Comparison of ENCODE assay signal across 15 cellular contexts in genomic region chr2:105691942-105692341, GRCh38. TPM values are rescaled to one million over a fixed set of nuclear protein-coding genes. Genes with fewer than 3 reads are reported as not detected.
A peak's percentile ranks its signal among the peaks of the same experiment; 100 is the strongest.
DNase-seq lines count a peak whose midpoint lies in the region; ATAC-seq, FAIRE-seq and TF ChIP-seq lines count a peak whose summit lies in the region.
"Had no signal": no experiment of that assay in that cellular context is flagged by ENCODE, and none has a peak within 500 bp of the region (broad histone marks: within the 10 kb centered on the region; RNA-seq: fewer than 3 reads in every experiment).

No MANE protein-coding gene starts in this region.

- H3K9me1 ChIP-seq in K562 (ENCODE audit: control insufficient read depth, insufficient read depth, low read length), result no peaks in the 10 kb centered on the region

- peaks cover 6 to 9% of the 10 kb centered on the region in 2 experiments; a peak in 2 of 5 replicates for H3K27me3 ChIP-seq in K562 (ENCODE audit: control insufficient read depth in 2 of 2, insufficient read depth in 2 of 2, low read length in 2 of 2)
- H3K27me3 ChIP-seq: adrenal gland had no signal

- no peak for TF ChIP-seq RAD21 in K562 (CRISPR knock-in tag; conservative IDR thresholded peaks at IDR 0.05 in 1 of 2, IDR thresholded peaks at IDR 0.05 in 1 of 2)

- H3K4me3 Mint-ChIP-seq in osteocyte (ENCODE audit: unreplicated experiment), result no peak overlapping the region
- H3K4me3 Mint-ChIP-seq: activated CD4-positive, alpha-beta T cell treated with anti-CD3 and anti-CD28 coated beads, Interleukin-2, amount 10 ng/mL, durations not matched to agents 24 days and 14 days; activated T-cell treated with anti-CD3 and anti-CD28 coated beads, Interleukin-2, amount 50 U/mL, for 72 hours; CD14-positive monocyte; T-helper 17 cell had no signal

- no peaks in the 10 kb centered on the region for H3K4me1 ChIP-seq in K562 (replicated peaks in 1 of 2; ENCODE audit: control insufficient read depth in 2 of 2, insufficient read depth in 2 of 2, low read length in 2 of 2)

- TF ChIP-seq EP300 in K562 (IDR thresholded peaks at IDR 0.05; ENCODE audit: low read length), result no peak

- WGBS in K562 (ENCODE audit: insufficient coverage, low coverage, missing lambda C conversion rate), result 51% methylated on average over 5 of the region's 5 CpGs

- intact Hi-C loops in K562 (cut with micrococcal nuclease), result no loop called here

- H3K27ac ChIP-seq in K562 (ENCODE audit: extremely low read depth, low read depth, low read length), result no peak overlapping the region
- H3K27ac ChIP-seq: adrenal gland had no signal

- H3K9ac ChIP-seq in K562 (ENCODE audit: insufficient read depth in 1 of 2, low read depth in 2 of 2, low read length in 2 of 2), result no peak overlapping the region

- no peaks in the 10 kb centered on the region for H3K36me3 Mint-ChIP-seq in osteocyte (ENCODE audit: unreplicated experiment)
- H3K36me3 Mint-ChIP-seq: CD14-positive monocyte had no signal

- no peaks in the 10 kb centered on the region for H3K79me2 ChIP-seq in K562 (ENCODE audit: control insufficient read depth, insufficient read depth, low read length)

- no peak for DNase-seq in K562 (ENCODE audit: extremely low read depth in 1 of 4, low spot score in 3 of 4)
- DNase-seq in stimulated activated CD4-positive, alpha-beta T cell treated with anti-CD3 and anti-CD28 coated beads, Interleukin-2, amount 100 ng/mL, for 24 hours, result no peak
- DNase-seq in osteocyte (ENCODE audit: extremely low spot score, unreplicated experiment), result no peak
- no peak for DNase-seq in stimulated activated CD4-positive, alpha-beta T cell treated with anti-CD3 and anti-CD28 coated beads, Interleukin-4, amount 100 ng/mL, for 1 hour
- DNase-seq: activated CD4-positive, alpha-beta T cell treated with anti-CD3 and anti-CD28 coated beads, Interleukin-2, amount 10 ng/mL, durations not matched to agents 24 days and 14 days; activated T-cell treated with anti-CD3 and anti-CD28 coated beads, Interleukin-2, amount 50 U/mL, for 72 hours; left cardiac atrium; NCI-H2029 treated with DMSO at 0.1 percent for 48 hours; stimulated activated CD4-positive, alpha-beta T cell treated with anti-CD3 and anti-CD28 coated beads, Interleukin-4, amount 100 ng/mL, for 24 hours; T-helper 17 cell had no signal

- no peaks in the 10 kb centered on the region for H3K36me3 ChIP-seq in K562 (ENCODE audit: control insufficient read depth, insufficient read depth, low read length)
- H3K36me3 ChIP-seq: adrenal gland had no signal

- H3K4me2 ChIP-seq in K562 (ENCODE audit: insufficient read depth, low read length), result no peak overlapping the region

- CTCF ChIA-PET in K562 (lab: Yijun Ruan, JAX; ENCODE audit: low intra/inter-chr PET ratio), result no interaction called here

- TF ChIP-seq POLR2A in K562 (conservative IDR thresholded peaks at IDR 0.05), result no peak

- H4K20me1 ChIP-seq in K562 (replicated peaks; ENCODE audit: control insufficient read depth, insufficient read depth, low read length), result no peaks in the 10 kb centered on the region

- no peaks in the 10 kb centered on the region for H3K9me3 ChIP-seq in K562 (replicated peaks; ENCODE audit: control insufficient read depth, insufficient read depth, low read depth, low read length)
- H3K9me3 ChIP-seq: adrenal gland had no signal

- no TSS peak for BruUV-seq in K562 (replicated peaks; lab: Mats Ljungman, UMichigan)

- peaks cover 18% of the 10 kb centered on the region for H3K27me3 Mint-ChIP-seq in osteocyte (ENCODE audit: unreplicated experiment)

- H3K27ac Mint-ChIP-seq in osteocyte (ENCODE audit: unreplicated experiment), result no peak overlapping the region
- H3K27ac Mint-ChIP-seq: activated CD4-positive, alpha-beta T cell treated with anti-CD3 and anti-CD28 coated beads, Interleukin-2, amount 10 ng/mL, durations not matched to agents 24 days and 14 days; activated T-cell treated with anti-CD3 and anti-CD28 coated beads, Interleukin-2, amount 50 U/mL, for 72 hours; CD14-positive monocyte; T-helper 17 cell had no signal

- ATAC-seq in GM19351 (IDR thresholded peaks at IDR 0.05; ENCODE audit: unreplicated experiment) (peak; percentile 84), HG02852 (IDR thresholded peaks at IDR 0.05; ENCODE audit: unreplicated experiment) (peak; percentile 90), K562 (no peak), HG03439 (IDR thresholded peaks at IDR 0.05; ENCODE audit: unreplicated experiment) (no peak)
- ATAC-seq: activated T-cell treated with anti-CD3 and anti-CD28 coated beads, Interleukin-2, amount 50 U/mL, for 72 hours; left cardiac atrium; T-helper 17 cell had no signal

- TF ChIP-seq CTCF in K562 (IDR thresholded peaks at IDR 0.05 in 2 of 3, conservative IDR thresholded peaks at IDR 0.05 in 1 of 3; ENCODE audit: insufficient read depth in 2 of 3, low read depth in 1 of 3, low read length in 3 of 3), result no peak
- no peak for TF ChIP-seq CTCF in osteocyte (IDR thresholded peaks at IDR 0.05)

- H3K4me1 Mint-ChIP-seq in osteocyte (ENCODE audit: unreplicated experiment), result no peaks in the 10 kb centered on the region
- H3K4me1 Mint-ChIP-seq: activated CD4-positive, alpha-beta T cell treated with anti-CD3 and anti-CD28 coated beads, Interleukin-2, amount 10 ng/mL, durations not matched to agents 24 days and 14 days; CD14-positive monocyte had no signal

- H3K4me3 ChIP-seq in K562, result no peak overlapping the region
- H3K4me3 ChIP-seq: adrenal gland had no signal

- no peaks in the 10 kb centered on the region for H3K9me3 Mint-ChIP-seq in osteocyte (ENCODE audit: unreplicated experiment)

- FAIRE-seq in K562 (lab: Jason Lieb, UNC), result no peak

- in situ Hi-C loops in K562 (cut with MboI), result no loop called here

- no peak overlapping the region for H2AFZ ChIP-seq in K562 (ENCODE audit: low read depth, low read length)

- POLR2A ChIA-PET in K562 (lab: Yijun Ruan, JAX), result no interaction called here

TF ChIP-seq in K562, 482 proteins besides CTCF, POLR2A, EP300 and RAD21:
- TF ChIP-seq DIDO1 (tag; IDR thresholded peaks at IDR 0.05; ENCODE audit: low read depth) (no peak), ZNF263 (CRISPR knock-in tag; IDR thresholded peaks at IDR 0.05; ENCODE audit: borderline replicate concordance) (no peak), TARDBP (IDR thresholded peaks at IDR 0.05) (no peak), ZBTB33 (CRISPR knock-in tag; IDR thresholded peaks at IDR 0.05) (no peak), MAFK (IDR thresholded peaks at IDR 0.05; ENCODE audit: low read length) (peak; percentile 31; the same call in 1 of the 2 replicates), ZNF316 (IDR thresholded peaks at IDR 0.05) (0 out of 2 replicates have a peak, but pooled peaks have one; percentile 12), C11orf30 (IDR thresholded peaks at IDR 0.05; ENCODE audit: low read depth) (peak; percentile 11; the same call in 1 of the 2 replicates)

RNA-seq across cellular contexts. Expression of gene NCK2, which starts 52.8 kb away (rescaled TPM):
- total RNA-seq in K562 (2011; cell fraction: chromatin; rRNA removed; ENCODE audit: low replicate concordance), result 6.2 and 7.3 TPM in 2 replicates
- total RNA-seq in K562 (2011; cell fraction: nucleolus; rRNA removed), result 5.0 and 5.1 TPM in 2 replicates
- 4.7 and 4.8 TPM in 2 replicates for total RNA-seq in K562 (2011; cell fraction: nucleoplasm; rRNA removed)
- total RNA-seq in K562 (2014; rRNA removed), result 23.2 and 24.6 TPM in 2 replicates
- 8.6 and 10.8 TPM in 2 replicates for total RNA-seq in K562 (2014; rRNA removed; fragmentation: Illumina TruSeq; extraction: Trizol)
- 19.6 and 21.4 TPM in 2 replicates for total RNA-seq in K562 (2015; rRNA removed; fragmentation: Illumina TruSeq; extraction: Trizol)
- 25.8 and 27.9 TPM in 2 replicates for total RNA-seq in K562 (2021)
- 4.5 and 4.8 TPM in 2 replicates for polyA plus RNA-seq in K562 (2011; rRNA removed)
- 4.3 and 7.8 TPM in 2 replicates for polyA plus RNA-seq in K562 (2011; cell fraction: cytosol; rRNA removed)
- polyA plus RNA-seq in K562 (2011; cell fraction: nucleus; rRNA removed), result 3.6 and 5.1 TPM in 2 replicates
- 27.1 and 38.2 TPM in 2 replicates for polyA plus RNA-seq in K562 (2012)
- polyA plus RNA-seq in K562 (2014; fragmentation: Illumina TruSeq; extraction: Trizol), result 15.9 and 21.9 TPM in 2 replicates
- 1 to 10 TPM in 1 of 2 experiments, under 1 TPM in 1; 0.90 to 1.8 TPM for polyA plus RNA-seq in K562 (2014; fragmentation: Nextera tagmentation; extraction: Ambion mirVana)
- polyA plus RNA-seq in K562 (2014; rRNA removed), result 24.3 and 26.3 TPM in 2 replicates
- 4.3 and 7.2 TPM in 2 replicates for polyA minus RNA-seq in K562 (2011; rRNA and poly(A)+ RNA removed)
- polyA minus RNA-seq in K562 (2011; cell fraction: cytosol; rRNA and poly(A)+ RNA removed), result 2.0 and 2.6 TPM in 2 replicates
- 4.7 and 5.4 TPM in 2 replicates for polyA minus RNA-seq in K562 (2011; cell fraction: nucleus; rRNA and poly(A)+ RNA removed)
- 39.5 and 45.4 TPM in 2 replicates for total RNA-seq in osteocyte

Comparison
In these comparisons a context has a peak if more than half of its experiments do, and no peak if none do; other contexts are left out.
1. ATAC-seq: peak in GM19351 (single experiment) and HG02852 (single experiment); none in K562 (single experiment) and HG03439 (single experiment).